Comparison of ENCODE assay signal across 26 cellular contexts in genomic region chr2:71785550-71785951, GRCh38.
A peak's percentile ranks its signal among the peaks of the same experiment; 100 is the strongest.
DNase-seq lines count a peak whose midpoint lies in the region; ATAC-seq and TF ChIP-seq lines count a peak whose summit lies in the region.
"Had no signal": no experiment of that assay in that cellular context is flagged by ENCODE, and none has a peak within 500 bp of the region (broad histone marks: within the 10 kb centered on the region; RNA-seq: fewer than 3 reads in every experiment).

No MANE protein-coding gene starts in this region.

- no peaks in the 10 kb centered on the region for H3K36me3 Mint-ChIP-seq in type B pancreatic cell
- no peaks in the 10 kb centered on the region for H3K36me3 Mint-ChIP-seq in activated CD4-positive, alpha-beta T cell treated with anti-CD3 and anti-CD28 coated beads for 36 hours (ENCODE audit: low read depth)
- H3K36me3 Mint-ChIP-seq: activated naive CD4-positive, alpha-beta T cell treated with anti-CD3 and anti-CD28 coated beads, Interleukin-2, amount 50 U/mL, for 24 hours; naive thymus-derived CD8-positive, alpha-beta T cell had no signal

- H3K27ac Mint-ChIP-seq in type B pancreatic cell = no peak overlapping the region
- H3K27ac Mint-ChIP-seq in activated CD4-positive, alpha-beta T cell treated with anti-CD3 and anti-CD28 coated beads for 36 hours = no peak overlapping the region
- H3K27ac Mint-ChIP-seq: activated naive CD4-positive, alpha-beta T cell treated with anti-CD3 and anti-CD28 coated beads, Interleukin-2, amount 50 U/mL, for 24 hours; naive thymus-derived CD8-positive, alpha-beta T cell; T-helper 17 cell had no signal

- intact Hi-C loops in colonic mucosa (cut with DNase I) = no loop called here
- intact Hi-C loops in activated CD4-positive, alpha-beta T cell treated with anti-CD3 and anti-CD28 coated beads for 36 hours (cut with DNase I, micrococcal nuclease) = no loop called here
- intact Hi-C loops in left lung (cut with DNase I) = no loop called here

- no peaks in the 10 kb centered on the region for H3K27me3 Mint-ChIP-seq in type B pancreatic cell
- peaks cover 10% of the 10 kb centered on the region for H3K27me3 Mint-ChIP-seq in activated CD4-positive, alpha-beta T cell treated with anti-CD3 and anti-CD28 coated beads for 36 hours

- H3K36me3 ChIP-seq in colonic mucosa (no peaks in the 10 kb centered on the region), left lung (no peaks in the 10 kb centered on the region)
- H3K36me3 ChIP-seq: BE2C, HAP-1, heart left ventricle, upper lobe of left lung had no signal

- CTCF ChIA-PET in activated CD4-positive, alpha-beta T cell treated with anti-CD3 and anti-CD28 coated beads for 36 hours (lab: Charles Lee) = no interaction called here

- H3K4me3 ChIP-seq in colonic mucosa (no peak overlapping the region), left lung (no peak overlapping the region)
- H3K4me3 ChIP-seq: GM12878, HAP-1, heart left ventricle, upper lobe of left lung had no signal

- H3K9me3 Mint-ChIP-seq in type B pancreatic cell = no peaks in the 10 kb centered on the region
- H3K9me3 Mint-ChIP-seq in activated CD4-positive, alpha-beta T cell treated with anti-CD3 and anti-CD28 coated beads for 36 hours (ENCODE audit: low read depth) = no peaks in the 10 kb centered on the region
- H3K9me3 Mint-ChIP-seq: activated naive CD4-positive, alpha-beta T cell treated with anti-CD3 and anti-CD28 coated beads, Interleukin-2, amount 50 U/mL, for 24 hours; naive thymus-derived CD8-positive, alpha-beta T cell had no signal

- H3K4me1 Mint-ChIP-seq in type B pancreatic cell (ENCODE audit: unreplicated experiment) = peaks cover 17% of the 10 kb centered on the region
- H3K4me1 Mint-ChIP-seq in activated CD4-positive, alpha-beta T cell treated with anti-CD3 and anti-CD28 coated beads for 36 hours = no peaks in the 10 kb centered on the region
- H3K4me1 Mint-ChIP-seq: activated naive CD4-positive, alpha-beta T cell treated with anti-CD3 and anti-CD28 coated beads, Interleukin-2, amount 50 U/mL, for 24 hours; naive thymus-derived CD8-positive, alpha-beta T cell; T-helper 17 cell had no signal

- POLR2A ChIA-PET in activated CD4-positive, alpha-beta T cell treated with anti-CD3 and anti-CD28 coated beads for 36 hours (lab: Charles Lee) = no interaction called here

- TF ChIP-seq CTCF in colonic mucosa (IDR thresholded peaks at IDR 0.05) (no peak), type B pancreatic cell (conservative IDR thresholded peaks at IDR 0.05) (no peak), left lung (IDR thresholded peaks at IDR 0.05) (no peak)

- H3K4me1 ChIP-seq in colonic mucosa = no peaks in the 10 kb centered on the region
- no peaks in the 10 kb centered on the region for H3K4me1 ChIP-seq in left lung
- H3K4me1 ChIP-seq: BE2C, HAP-1, heart left ventricle, parathyroid adenoma, upper lobe of left lung had no signal

- DNase-seq in activated CD8-positive, alpha-beta memory T cell treated with anti-CD3 and anti-CD28 coated beads for 24 hours = peak; percentile 28
- DNase-seq in activated CD8-positive, alpha-beta memory T cell treated with anti-CD3 and anti-CD28 coated beads, Interleukin-2, amount 50 U/mL, for 48 hours = no peak
- DNase-seq in colonic mucosa = peak; percentile 16
- DNase-seq in myocyte (ENCODE audit: low read depth) = peak; percentile 49
- DNase-seq in type B pancreatic cell (ENCODE audit: extremely low spot score, unreplicated experiment) = peak; percentile 63
- no peak for DNase-seq in activated CD4-positive, alpha-beta T cell treated with anti-CD3 and anti-CD28 coated beads for 36 hours
- DNase-seq in stimulated activated CD4-positive, alpha-beta T cell treated with anti-CD3 and anti-CD28 coated beads, Interleukin-1b, Interleukin-23, amount 100 ng/mL, for 48 hours = no peak
- no peak for DNase-seq in left lung
- DNase-seq: activated CD4-positive, alpha-beta T cell treated with anti-CD3 and anti-CD28 coated beads for 48 hours; aorta; BE2C; DND-41; Karpas-422; naive thymus-derived CD8-positive, alpha-beta T cell; NCI-H1694 treated with DMSO at 0.1 percent for 48 hours; NCI-H2171 treated with DMSO at 0.1 percent for 48 hours; T-helper 17 cell had no signal

- H3K9me3 ChIP-seq in colonic mucosa (no peaks in the 10 kb centered on the region), left lung (no peaks in the 10 kb centered on the region)
- H3K9me3 ChIP-seq: BE2C, HAP-1, heart left ventricle, upper lobe of left lung had no signal

- no peak for ATAC-seq in activated CD4-positive, alpha-beta T cell treated with anti-CD3 and anti-CD28 coated beads for 36 hours
- ATAC-seq in left lung = no peak
- ATAC-seq: GM12878; heart left ventricle; naive thymus-derived CD8-positive, alpha-beta T cell; sciatic nerve; T-helper 17 cell had no signal

- no peak overlapping the region for H3K9ac ChIP-seq in colonic mucosa (ENCODE audit: low read depth in 2 of 2, low read length in 2 of 2)
- H3K9ac ChIP-seq: parathyroid adenoma had no signal

- H3K4me3 Mint-ChIP-seq in type B pancreatic cell = no peak overlapping the region
- no peak overlapping the region for H3K4me3 Mint-ChIP-seq in activated CD4-positive, alpha-beta T cell treated with anti-CD3 and anti-CD28 coated beads for 36 hours
- H3K4me3 Mint-ChIP-seq: activated naive CD4-positive, alpha-beta T cell treated with anti-CD3 and anti-CD28 coated beads, Interleukin-2, amount 50 U/mL, for 24 hours; naive thymus-derived CD8-positive, alpha-beta T cell; T-helper 17 cell had no signal

- no peak overlapping the region for H3K27ac ChIP-seq in colonic mucosa
- no peak overlapping the region for H3K27ac ChIP-seq in left lung
- H3K27ac ChIP-seq: epithelial cell of prostate, heart left ventricle, parathyroid adenoma, RWPE1, upper lobe of left lung had no signal

- H3K27me3 ChIP-seq in colonic mucosa (no peaks in the 10 kb centered on the region), left lung (peaks cover 0 to 6% of the 10 kb centered on the region in 2 donors)
- H3K27me3 ChIP-seq: BE2C, heart left ventricle, upper lobe of left lung had no signal

Comparison
In these comparisons a context has a peak if more than half of its experiments do, and no peak if none do; other contexts are left out.
1. DNase-seq: peak in activated CD8-positive, alpha-beta memory T cell treated with anti-CD3 and anti-CD28 coated beads for 24 hours (single experiment), colonic mucosa (single experiment), myocyte (single experiment) and type B pancreatic cell (single experiment); none in activated CD8-positive, alpha-beta memory T cell treated with anti-CD3 and anti-CD28 coated beads, Interleukin-2, amount 50 U/mL, for 48 hours (single experiment), activated CD4-positive, alpha-beta T cell treated with anti-CD3 and anti-CD28 coated beads for 36 hours (single experiment), stimulated activated CD4-positive, alpha-beta T cell treated with anti-CD3 and anti-CD28 coated beads, Interleukin-1b, Interleukin-23, amount 100 ng/mL, for 48 hours (single experiment) and left lung (0 of 2).